8 cellular contexts compared by ENCODE assay signal in genomic region chr11:35419713-35420333, GRCh38. TPM values are rescaled to one million over a fixed set of nuclear protein-coding genes. Genes with fewer than 3 reads are reported as not detected.
DNase-seq lines count a peak whose midpoint lies in the region; ATAC-seq and TF ChIP-seq lines count a peak whose summit lies in the region.

No MANE protein-coding gene starts in this region.

- H3K4me3 ChIP-seq in BJ (ENCODE audit: low read depth, low read length) (peak overlapping the region; percentile 45), neural progenitor cell (peak overlapping the region; percentile 75), lower leg skin (ENCODE audit: low read depth, poor library complexity, severe bottlenecking) (no peak overlapping the region)

- 26 to 33% methylated on average over 49 to 52 of the region's 52 CpGs for WGBS in lower leg skin, 2 donors

- no peaks in the 10 kb centered on the region for H3K9me3 ChIP-seq in neural progenitor cell (ENCODE audit: low read depth)

- DNase-seq in BJ (ENCODE audit: low read depth) (no peak), NCI-H2227 (lab: John Stamatoyannopoulos, UW; ENCODE audit: unreplicated experiment) (peak; percentile 81), ecto neural progenitor cell (ENCODE audit: low spot score) (peak; percentile 54), neural progenitor cell (ENCODE audit: low spot score) (peak; percentile 29), SW480 (ENCODE audit: low spot score) (no peak), lower leg skin (ENCODE audit: low spot score in 2 of 2) (no peak)
- no peak for DNase-seq in effector CD4-positive, alpha-beta T cell

- H3K4me2 ChIP-seq in neural progenitor cell: peak overlapping the region; percentile 99

- H3K4me3 Mint-ChIP-seq in neural progenitor cell: peak overlapping the region; percentile 93

- no peak for TF ChIP-seq CTCF in BJ (IDR thresholded peaks at IDR 0.05; ENCODE audit: insufficient read depth, low read depth, low read length)
- TF ChIP-seq CTCF in neural progenitor cell (IDR thresholded peaks at IDR 0.05): no peak
- TF ChIP-seq CTCF in lower leg skin (IDR thresholded peaks at IDR 0.05): no peak

- no peak overlapping the region for H3K27ac ChIP-seq in neural progenitor cell

- no peaks in the 10 kb centered on the region for H3K79me2 ChIP-seq in neural progenitor cell (ENCODE audit: low read depth)

- peaks cover 12% of the 10 kb centered on the region for H3K27me3 ChIP-seq in BJ (ENCODE audit: control insufficient read depth, insufficient read depth, low read length)
- peaks cover 100% of the 10 kb centered on the region for H3K27me3 ChIP-seq in neural progenitor cell

- POLR2A ChIA-PET in BJ (lab: Charles Lee): no interaction called here

- H3K27me3 Mint-ChIP-seq in neural progenitor cell (ENCODE audit: insufficient read depth, low read depth): peaks cover 42% of the 10 kb centered on the region

- H4K20me1 ChIP-seq in neural progenitor cell (ENCODE audit: low read depth): peaks cover 56% of the 10 kb centered on the region

- peaks cover 21% of the 10 kb centered on the region for H3K4me1 ChIP-seq in neural progenitor cell

- H2AFZ ChIP-seq in neural progenitor cell (replicated peaks): peak overlapping the region; percentile 88

- no peak overlapping the region for H3K27ac Mint-ChIP-seq in neural progenitor cell

- no peak for ATAC-seq in esophagus mucosa

- H3K9ac ChIP-seq in neural progenitor cell: no peak overlapping the region

- CTCF ChIA-PET in BJ (lab: Yijun Ruan, JAX): interaction anchor here (0.8 kb wide), 1 partner anchor 27 kb away, joined by 3 read pairs; no protein-coding TSS in a partner anchor

- intact Hi-C loops in lower leg skin (cut with DNase I; ENCODE audit: low total_unique reads): no loop called here

- peaks cover 2% of the 10 kb centered on the region; the same call in 1 of the 2 replicates for H3K36me3 ChIP-seq in BJ (ENCODE audit: control insufficient read depth, insufficient read depth, low read length)
- H3K36me3 ChIP-seq in neural progenitor cell: no peaks in the 10 kb centered on the region

- no peaks in the 10 kb centered on the region for H3K9me3 Mint-ChIP-seq in neural progenitor cell

- peaks cover 18% of the 10 kb centered on the region for H3K4me1 Mint-ChIP-seq in neural progenitor cell

- no peaks in the 10 kb centered on the region for H3K36me3 Mint-ChIP-seq in neural progenitor cell

- no peak for TF ChIP-seq POLR2A in lower leg skin (IDR thresholded peaks at IDR 0.05)

- H3F3A ChIP-seq in neural progenitor cell (ENCODE audit: low read depth): peaks cover 30% of the 10 kb centered on the region

RNA-seq across cellular contexts. Expression of gene SLC1A2, which starts 0.5 kb away (rescaled TPM):
- 0.60 and 0.83 TPM in 2 replicates for polyA plus RNA-seq in BJ (2011; rRNA removed)
- polyA minus RNA-seq in BJ (2011; rRNA and poly(A)+ RNA removed): 1.5 and 2.2 TPM in 2 replicates
- 4.2 and 4.9 TPM in 2 replicates for total RNA-seq in neural progenitor cell (ENCODE audit: low replicate concordance)
- not detected for total RNA-seq in esophagus mucosa
- total RNA-seq in lower leg skin: 1 to 10 TPM in 2 of 4 donors, under 1 TPM in 2; 0.84 to 2.1 (median 1.2) TPM

Comparison
In these comparisons a context has a peak if more than half of its experiments do, and no peak if none do; other contexts are left out.
1. DNase-seq: peak in NCI-H2227 (single experiment), ecto neural progenitor cell (single experiment) and neural progenitor cell (single experiment); none in BJ (single experiment), effector CD4-positive, alpha-beta T cell (single experiment), SW480 (single experiment) and lower leg skin (0 of 2).